ENCODE assay signal across 8 cellular contexts in the genomic region with DNA sequence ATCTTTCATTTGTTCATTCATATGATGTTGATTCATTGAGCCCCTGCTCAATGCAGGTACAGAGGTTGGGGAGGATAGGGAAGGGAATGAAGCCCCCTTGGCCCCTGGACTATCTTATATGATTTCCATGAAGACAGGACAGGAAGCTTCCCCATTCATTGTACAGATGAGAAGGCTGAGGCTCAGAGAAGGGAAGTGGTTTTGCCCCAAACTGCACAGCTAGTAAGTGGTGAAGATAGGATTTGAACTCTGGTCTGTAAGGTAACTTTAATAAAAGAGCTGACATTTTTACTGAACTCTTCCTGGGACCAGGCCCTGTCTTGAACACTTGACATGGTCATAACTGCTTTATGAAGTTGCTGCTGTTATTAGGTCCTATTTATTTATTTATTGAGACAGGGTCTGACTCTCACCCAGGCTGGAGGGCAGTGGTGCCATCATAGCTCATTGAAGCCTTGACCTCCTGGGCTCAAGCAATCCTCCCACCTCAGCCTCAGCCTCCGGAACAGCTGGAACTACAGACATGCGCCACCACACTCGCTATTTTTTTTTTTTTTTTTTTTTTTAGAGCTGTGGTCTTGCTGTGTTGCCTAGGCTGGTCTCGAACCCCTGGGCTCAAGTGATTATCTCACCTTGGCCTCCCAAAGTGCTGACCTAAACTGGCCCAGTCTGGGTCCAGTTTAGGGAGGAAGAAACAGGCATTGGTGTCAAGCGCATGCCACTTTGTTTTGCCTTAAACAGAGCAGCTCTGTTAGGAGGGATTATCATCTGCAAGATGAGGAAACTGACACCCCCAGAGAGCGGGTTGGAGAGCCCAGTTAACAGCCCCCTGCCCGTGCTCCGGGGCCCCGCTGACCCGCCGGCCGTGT. TPM values are rescaled to one million over a fixed set of nuclear protein-coding genes. Genes with fewer than 3 reads are reported as not detected.
DNase-seq lines count a peak whose midpoint lies in the region; ATAC-seq and TF ChIP-seq lines count a peak whose summit lies in the region.

No MANE protein-coding gene starts in this region.

- no peak for TF ChIP-seq EP300 in transverse colon (IDR thresholded peaks at IDR 0.05; ENCODE audit: low read depth)

- POLR2A ChIA-PET in activated naive CD8-positive, alpha-beta T cell treated with anti-CD3 and anti-CD28 coated beads, Interleukin-2, amount 10 ng/mL, durations not matched to agents 7 days and 5 days (lab: Charles Lee), result interaction anchor here (0.6 to 3.6 kb wide), 22 partner anchors 9 to 716 kb away, joined by 3 to 82 read pairs (median 5); a partner anchor contains a TSS

- WGBS in liver, result 23% methylated on average over 12 of the region's 12 CpGs
- WGBS in transverse colon (ENCODE audit: low coverage in 1 of 2), 2 donors, result 0 to 24% methylated on average over 1 to 12 of the region's 12 CpGs

- H3K27me3 ChIP-seq in liver (ENCODE audit: control insufficient read depth in 4 of 4, insufficient read depth in 4 of 4, low read length in 3 of 4), result no peaks in the 10 kb centered on the region
- no peaks in the 10 kb centered on the region for H3K27me3 ChIP-seq in transverse colon

- peaks cover 0 to 25% (median 11%) of the 10 kb centered on the region in 4 donors for H3K4me1 ChIP-seq in liver (ENCODE audit: control insufficient read depth in 4 of 4, insufficient read depth in 4 of 4, low read length in 3 of 4)
- H3K4me1 ChIP-seq in transverse colon, result peaks cover 3 to 36% (median 14%) of the 10 kb centered on the region in 4 donors

- no peaks in the 10 kb centered on the region for H3K9me3 Mint-ChIP-seq in activated naive CD4-positive, alpha-beta T cell treated with anti-CD3 and anti-CD28 coated beads, Interleukin-2, amount 50 U/mL, for 24 hours
- H3K9me3 Mint-ChIP-seq in activated naive CD8-positive, alpha-beta T cell treated with anti-CD3 and anti-CD28 coated beads, Interleukin-2, amount 10 ng/mL, durations not matched to agents 7 days and 5 days, result peaks cover 3% of the 10 kb centered on the region

- ATAC-seq in activated naive CD8-positive, alpha-beta T cell treated with anti-CD3 and anti-CD28 coated beads, Interleukin-2, amount 10 ng/mL, durations not matched to agents 7 days and 5 days (ENCODE audit: low read depth), result peak; percentile 11
- no peak for ATAC-seq in GM19324 (IDR thresholded peaks at IDR 0.05; ENCODE audit: low FRiP score, unreplicated experiment)

- H3K27ac ChIP-seq in liver (ENCODE audit: low read depth in 1 of 2, low read length in 2 of 2), result peak overlapping the region; percentile 72 to 74
- peak overlapping the region; percentile 90 to 96 (median 95) for H3K27ac ChIP-seq in transverse colon

- H3K36me3 Mint-ChIP-seq in activated naive CD4-positive, alpha-beta T cell treated with anti-CD3 and anti-CD28 coated beads, Interleukin-2, amount 50 U/mL, for 24 hours, result no peaks in the 10 kb centered on the region
- H3K36me3 Mint-ChIP-seq in activated naive CD8-positive, alpha-beta T cell treated with anti-CD3 and anti-CD28 coated beads, Interleukin-2, amount 10 ng/mL, durations not matched to agents 7 days and 5 days, result peaks cover 3% of the 10 kb centered on the region

- H3K4me1 Mint-ChIP-seq in activated naive CD4-positive, alpha-beta T cell treated with anti-CD3 and anti-CD28 coated beads, Interleukin-2, amount 50 U/mL, for 24 hours, result peaks cover 38% of the 10 kb centered on the region
- H3K4me1 Mint-ChIP-seq in activated naive CD8-positive, alpha-beta T cell treated with anti-CD3 and anti-CD28 coated beads, Interleukin-2, amount 10 ng/mL, durations not matched to agents 7 days and 5 days, result peaks cover 42% of the 10 kb centered on the region

- DNase-seq in activated naive CD4-positive, alpha-beta T cell (lab: John Stamatoyannopoulos, UW), result no peak
- no peak for DNase-seq in activated naive CD8-positive, alpha-beta T cell treated with anti-CD3 and anti-CD28 coated beads, Interleukin-2, amount 10 ng/mL, durations not matched to agents 7 days and 5 days
- no peak for DNase-seq in transverse colon
- no peak for DNase-seq in activated effector memory CD4-positive, alpha-beta T cell treated with anti-CD3 and anti-CD28 coated beads, Interleukin-2, amount 50 U/mL, for 16 hours
- DNase-seq in mucosa of gallbladder (ENCODE audit: low spot score), result no peak

- peak overlapping the region; percentile 78 for H3K4me3 Mint-ChIP-seq in activated naive CD4-positive, alpha-beta T cell treated with anti-CD3 and anti-CD28 coated beads, Interleukin-2, amount 50 U/mL, for 24 hours
- H3K4me3 Mint-ChIP-seq in activated naive CD8-positive, alpha-beta T cell treated with anti-CD3 and anti-CD28 coated beads, Interleukin-2, amount 10 ng/mL, durations not matched to agents 7 days and 5 days, result peak overlapping the region; percentile 77

- in situ Hi-C loops in transverse colon (cut with MboI; ENCODE audit: low pct_ligation_motif_present in 1 of 4, low pct_unique_long_range_greater_than_20kb in 1 of 4, low sequenced_read_pairs in 3 of 4), result no loop called here

- H3K36me3 ChIP-seq in liver (ENCODE audit: control insufficient read depth in 4 of 4, insufficient read depth in 3 of 4, low read depth in 1 of 4, low read length in 3 of 4), result no peaks in the 10 kb centered on the region
- H3K36me3 ChIP-seq in transverse colon, result no peaks in the 10 kb centered on the region

- intact Hi-C loops in transverse colon (cut with DNase I; ENCODE audit: low total_unique reads), result loop anchor here (5.0 kb wide), 1 partner anchor 54 kb away; no protein-coding TSS in a partner anchor

- no peak for TF ChIP-seq POLR2A in transverse colon (IDR thresholded peaks at IDR 0.05)

- peak overlapping the region in 1 of 2 donors; percentile 82 for H3K9ac ChIP-seq in liver (ENCODE audit: low read depth in 1 of 2, low read length in 2 of 2)

- H3K4me3 ChIP-seq in liver (ENCODE audit: low read depth in 1 of 3, low read length in 3 of 3), result peak overlapping the region; percentile 25 to 86 (median 45)
- H3K4me3 ChIP-seq in transverse colon, result peak overlapping the region; percentile 47 to 73 (median 58)

- H3K27me3 Mint-ChIP-seq in activated naive CD4-positive, alpha-beta T cell treated with anti-CD3 and anti-CD28 coated beads, Interleukin-2, amount 50 U/mL, for 24 hours, result no peaks in the 10 kb centered on the region
- H3K27me3 Mint-ChIP-seq in activated naive CD8-positive, alpha-beta T cell treated with anti-CD3 and anti-CD28 coated beads, Interleukin-2, amount 10 ng/mL, durations not matched to agents 7 days and 5 days, result no peaks in the 10 kb centered on the region

- TF ChIP-seq CTCF in liver (IDR thresholded peaks at IDR 0.05; ENCODE audit: low read depth, low read length, missing input control), result no peak
- no peak for TF ChIP-seq CTCF in transverse colon (IDR thresholded peaks at IDR 0.05)

- H3K27ac Mint-ChIP-seq in activated naive CD4-positive, alpha-beta T cell treated with anti-CD3 and anti-CD28 coated beads, Interleukin-2, amount 50 U/mL, for 24 hours, result peak overlapping the region; percentile 68
- H3K27ac Mint-ChIP-seq in activated naive CD8-positive, alpha-beta T cell treated with anti-CD3 and anti-CD28 coated beads, Interleukin-2, amount 10 ng/mL, durations not matched to agents 7 days and 5 days, result peak overlapping the region; percentile 77

- no peak for TF ChIP-seq RAD21 in liver (IDR thresholded peaks at IDR 0.05)

- H3K9me3 ChIP-seq in liver (ENCODE audit: control insufficient read depth in 4 of 4, low read length in 3 of 4) (no peaks in the 10 kb centered on the region), transverse colon (no peaks in the 10 kb centered on the region)

TF ChIP-seq in liver, 16 proteins besides CTCF, POLR2A, EP300 and RAD21 (continues in another document):
- TF ChIP-seq FOXA2 (IDR thresholded peaks at IDR 0.05), result no peak
- no peak for TF ChIP-seq SP1 (IDR thresholded peaks at IDR 0.05)
- no peak for TF ChIP-seq HNF4A (conservative IDR thresholded peaks at IDR 0.05)
- TF ChIP-seq HNF4G (IDR thresholded peaks at IDR 0.05), result no peak

RNA-seq across cellular contexts. Expression of a gene that starts 5.0 kb away (rescaled TPM):
- total RNA-seq in activated naive CD8-positive, alpha-beta T cell treated with anti-CD3 and anti-CD28 coated beads, Interleukin-2, amount 10 ng/mL, durations not matched to agents 7 days and 5 days, result under 1 TPM; 0.19 to 0.37 TPM
- under 1 TPM in 1 of 2 donors, not detected in 1; 0.75 TPM for total RNA-seq in liver
- under 1 TPM; 0.19 to 0.35 TPM for polyA plus RNA-seq in liver
- under 1 TPM in 2 of 4 donors, not detected in 2; 0.82 to 0.95 TPM for total RNA-seq in transverse colon
- total RNA-seq in mucosa of gallbladder, result 11.0 TPM

RNA-seq across cellular contexts. Expression of a gene that starts 7.6 kb away (rescaled TPM):
- total RNA-seq in activated naive CD8-positive, alpha-beta T cell treated with anti-CD3 and anti-CD28 coated beads, Interleukin-2, amount 10 ng/mL, durations not matched to agents 7 days and 5 days, result 10 to 100 TPM; 31.1 to 31.8 TPM
- total RNA-seq in liver (1 to 10 TPM; 3.4 to 6.1 TPM), transverse colon (10 to 100 TPM; 13.8 to 57.3 (median 24.0) TPM), mucosa of gallbladder (37.8 TPM)
- polyA plus RNA-seq in liver, result 1 to 10 TPM; 4.9 to 7.1 TPM

RNA-seq across cellular contexts. Expression of a gene that starts 21.9 kb away (rescaled TPM):
- 10 to 100 TPM; 20.1 to 24.4 TPM for total RNA-seq in activated naive CD8-positive, alpha-beta T cell treated with anti-CD3 and anti-CD28 coated beads, Interleukin-2, amount 10 ng/mL, durations not matched to agents 7 days and 5 days
- total RNA-seq in liver, result 1 to 10 TPM; 3.0 to 4.8 TPM
- polyA plus RNA-seq in liver, result 1 to 10 TPM in 1 of 2 donors, under 1 TPM in 1; 0.31 to 2.4 TPM
- 10 to 100 TPM; 19.3 to 45.3 (median 20.3) TPM for total RNA-seq in transverse colon
- 27.7 TPM for total RNA-seq in mucosa of gallbladder

RNA-seq across cellular contexts. Expression of a gene that starts 47.4 kb away (rescaled TPM):
- 10 to 100 TPM; 24.6 to 25.8 TPM for total RNA-seq in activated naive CD8-positive, alpha-beta T cell treated with anti-CD3 and anti-CD28 coated beads, Interleukin-2, amount 10 ng/mL, durations not matched to agents 7 days and 5 days
- total RNA-seq in liver, result 10 to 100 TPM; 26.6 to 39.1 TPM
- 10 to 100 TPM; 28.8 to 34.1 TPM for polyA plus RNA-seq in liver
- total RNA-seq in transverse colon, result 10 to 100 TPM; 24.8 to 45.6 (median 31.3) TPM
- 34.4 TPM for total RNA-seq in mucosa of gallbladder

RNA-seq across cellular contexts. Expression of a gene that starts 56.1 kb away (rescaled TPM):
- total RNA-seq in activated naive CD8-positive, alpha-beta T cell treated with anti-CD3 and anti-CD28 coated beads, Interleukin-2, amount 10 ng/mL, durations not matched to agents 7 days and 5 days, result 10 to 100 TPM; 27.6 to 33.4 TPM
- total RNA-seq in liver (1 to 10 TPM; 3.6 to 3.8 TPM), transverse colon (10 to 100 TPM in 3 of 4 donors, 1 to 10 TPM in 1; 5.3 to 37.0 (median 10.8) TPM), mucosa of gallbladder (17.6 TPM)
- polyA plus RNA-seq in liver, result 1 to 10 TPM; 2.7 to 4.9 TPM
